In genomic region chr5:85030685-85031084, GRCh38 we compare ENCODE assay signal across 2 cellular contexts.
TF ChIP-seq lines count a peak whose summit lies in the region.

No MANE protein-coding gene starts in this region.

TF ChIP-seq in HepG2, 621 proteins besides CTCF, POLR2A, EP300 and RAD21:
- no peak for TF ChIP-seq ZNF501 (CRISPR knock-in tag; IDR thresholded peaks at IDR 0.05)
- peak; percentile 70 for TF ChIP-seq MAFF (IDR thresholded peaks at IDR 0.05; ENCODE audit: low read depth, low read length)
- TF ChIP-seq ZNF629 (CRISPR knock-in tag; conservative IDR thresholded peaks at IDR 0.05): no peak
- no peak for TF ChIP-seq ZNF549 (CRISPR knock-in tag; IDR thresholded peaks at IDR 0.05)
- TF ChIP-seq ZBTB38 (CRISPR knock-in tag; IDR thresholded peaks at IDR 0.05): no peak
- TF ChIP-seq ZNF710 (CRISPR knock-in tag; IDR thresholded peaks at IDR 0.05; ENCODE audit: borderline replicate concordance): no peak
- TF ChIP-seq ZNF530 (CRISPR knock-in tag; IDR thresholded peaks at IDR 0.05; ENCODE audit: low read depth): no peak
- TF ChIP-seq RORA (CRISPR knock-in tag; IDR thresholded peaks at IDR 0.05): no peak
- no peak for TF ChIP-seq ZNF678 (CRISPR knock-in tag; IDR thresholded peaks at IDR 0.05)
- peak; percentile 60 to 79 for TF ChIP-seq MAFK (conservative IDR thresholded peaks at IDR 0.05 in 1 of 2, IDR thresholded peaks at IDR 0.05 in 1 of 2; ENCODE audit: low read length in 2 of 2)
- no peak for TF ChIP-seq ZNF577 (CRISPR knock-in tag; IDR thresholded peaks at IDR 0.05; ENCODE audit: borderline replicate concordance, low read depth)
- no peak for TF ChIP-seq ZNF670 (CRISPR knock-in tag; IDR thresholded peaks at IDR 0.05; ENCODE audit: borderline replicate concordance)
- TF ChIP-seq FOSL1 (CRISPR knock-in tag; IDR thresholded peaks at IDR 0.05; ENCODE audit: borderline replicate concordance): no peak
- TF ChIP-seq NR2C2 (CRISPR knock-in tag; IDR thresholded peaks at IDR 0.05; ENCODE audit: borderline replicate concordance): no peak

TF ChIP-seq in IMR-90, 13 proteins besides CTCF, POLR2A, EP300 and RAD21:
- TF ChIP-seq RFX5 (IDR thresholded peaks at IDR 0.05; ENCODE audit: low read depth, low read length) (no peak), MAFK (IDR thresholded peaks at IDR 0.05; ENCODE audit: low read depth, low read length) (peak; percentile 70)
